Comparison of ENCODE assay signal across 24 cellular contexts in genomic region chr20:59648720-59649119, GRCh38. TPM values are rescaled to one million over a fixed set of nuclear protein-coding genes. Genes with fewer than 3 reads are reported as not detected.
DNase-seq lines count a peak whose midpoint lies in the region; ATAC-seq and TF ChIP-seq lines count a peak whose summit lies in the region.
"Had no signal": no experiment of that assay in that cellular context is flagged by ENCODE, and none has a peak within 500 bp of the region (broad histone marks: within the 10 kb centered on the region; RNA-seq: fewer than 3 reads in every experiment).

No MANE protein-coding gene starts in this region.

- H3K27ac ChIP-seq in RWPE2 (ENCODE audit: poor library complexity, severe bottlenecking) (no peak overlapping the region), substantia nigra (ENCODE audit: low read depth, low read length, poor library complexity, severe bottlenecking) (peak overlapping the region; percentile 7)
- H3K27ac ChIP-seq: A549, SJSA1 had no signal

- H3K36me3 ChIP-seq in RWPE2 (ENCODE audit: low read depth): no peaks in the 10 kb centered on the region
- H3K36me3 ChIP-seq: SJSA1 had no signal

- in situ Hi-C loops in Caki2 (cut with HindIII; ENCODE audit: low pct_unique_long_range_greater_than_20kb, low sequenced_read_pairs): no loop called here

- H3K9me3 ChIP-seq in RWPE2 (ENCODE audit: severe bottlenecking): no peaks in the 10 kb centered on the region
- H3K9me3 ChIP-seq: A549, SJSA1 had no signal

- no peak for TF ChIP-seq CTCF in RWPE2 (IDR thresholded peaks at IDR 0.05; ENCODE audit: poor library complexity, severe bottlenecking)

- DNase-seq in Caki2 (ENCODE audit: low read depth) (peak; percentile 10), RWPE2 (ENCODE audit: low spot score) (peak; percentile 48), ecto neural progenitor cell (ENCODE audit: low spot score) (peak; percentile 9), substantia nigra (lab: John Stamatoyannopoulos, UW) (no peak)
- DNase-seq: Caco-2; CD4-positive, alpha-beta T cell; DMS153; H7; Karpas-422; MV-4-11; NCI-H1694; NCI-H2081; NCI-H2171; NCI-H446; NCI-H526; OCI-M1 had no signal

- no peaks in the 10 kb centered on the region for H3K4me1 ChIP-seq in RWPE2 (ENCODE audit: insufficient read depth, poor library complexity, severe bottlenecking)
- H3K4me1 ChIP-seq: Caco-2, SJSA1 had no signal

- ATAC-seq in RWPE2 (ENCODE audit: low read depth) (no peak), GM18907 (IDR thresholded peaks at IDR 0.05; ENCODE audit: unreplicated experiment) (no peak), GM18519 (IDR thresholded peaks at IDR 0.05; ENCODE audit: low FRiP score, unreplicated experiment) (no peak), GM21528 (IDR thresholded peaks at IDR 0.05; ENCODE audit: low FRiP score, unreplicated experiment) (no peak)
- ATAC-seq: A549, Right ventricle myocardium inferior had no signal

- H3K4me3 ChIP-seq in RWPE2 (ENCODE audit: severe bottlenecking): no peak overlapping the region
- H3K4me3 ChIP-seq: A549, SJSA1 had no signal

- peaks cover 67% of the 10 kb centered on the region for H3K27me3 ChIP-seq in RWPE2 (ENCODE audit: insufficient read depth, poor library complexity, severe bottlenecking)
- H3K27me3 ChIP-seq: SJSA1 had no signal

RNA-seq across cellular contexts. Expression of gene PHACTR3, which starts 44.4 kb away (rescaled TPM):
- total RNA-seq in Caki2 (2014; rRNA removed; shearing (Covaris generic); ENCODE audit: low replicate concordance): not detected in 2 replicates
- total RNA-seq: B cell; CD4-positive, alpha-beta T cell; M059J; SJSA1 had no signal

Comparison
In these comparisons a context has a peak if more than half of its experiments do, and no peak if none do; other contexts are left out.
1. DNase-seq: peak in Caki2 (single experiment), RWPE2 (single experiment) and ecto neural progenitor cell (single experiment); none in substantia nigra (0 of 49).